ENCODE assay signal across 11 cellular contexts in genomic region chr12:92471551-92471950, GRCh38.
DNase-seq lines count a peak whose midpoint lies in the region; ATAC-seq and TF ChIP-seq lines count a peak whose summit lies in the region.
"Had no signal": no experiment of that assay in that cellular context is flagged by ENCODE, and none has a peak within 500 bp of the region (broad histone marks: within the 10 kb centered on the region; RNA-seq: fewer than 3 reads in every experiment).

No MANE protein-coding gene starts in this region.

- TF ChIP-seq CTCF in OCI-LY7 (conservative IDR thresholded peaks at IDR 0.05; ENCODE audit: low read length) (no peak), mucosa of descending colon (IDR thresholded peaks at IDR 0.05) (no peak)

- ATAC-seq in GM18858 (IDR thresholded peaks at IDR 0.05; ENCODE audit: unreplicated experiment) = peak; percentile 38
- peak; percentile 38 for ATAC-seq in GM21381 (IDR thresholded peaks at IDR 0.05; ENCODE audit: unreplicated experiment)
- peak; percentile 50 for ATAC-seq in HG03066 (IDR thresholded peaks at IDR 0.05; ENCODE audit: low read depth, unreplicated experiment)
- no peak for ATAC-seq in mucosa of descending colon

- peak overlapping the region; percentile 51; the same call in 1 of the 2 replicates for H2AFZ ChIP-seq in OCI-LY7 (ENCODE audit: low read length)

- H3K4me2 ChIP-seq in OCI-LY7 (ENCODE audit: low read length) = peak overlapping the region; percentile 91

- H3K36me3 ChIP-seq in OCI-LY7 (ENCODE audit: insufficient read depth, low read length) (peaks cover 23% of the 10 kb centered on the region), mucosa of descending colon (ENCODE audit: low read depth) (no peaks in the 10 kb centered on the region)

- H3K27ac ChIP-seq in OCI-LY7 (ENCODE audit: low read depth, low read length, poor library complexity, severe bottlenecking) = peak overlapping the region; percentile 98

- H3K9me3 ChIP-seq in OCI-LY7 (ENCODE audit: low read length) (peaks cover 16% of the 10 kb centered on the region; the same call in 1 of the 2 replicates), mucosa of descending colon (no peaks in the 10 kb centered on the region)

- H4K20me1 ChIP-seq in OCI-LY7 (ENCODE audit: insufficient read depth, low read length) = no peaks in the 10 kb centered on the region

- H3K4me3 ChIP-seq in OCI-LY7 (ENCODE audit: low read depth, low read length, poor library complexity, severe bottlenecking) = peak overlapping the region; percentile 70
- H3K4me3 ChIP-seq in mucosa of descending colon = no peak overlapping the region

- H3K9me2 ChIP-seq in OCI-LY7 (ENCODE audit: insufficient read depth, low read length) = no peaks in the 10 kb centered on the region

- H3K4me1 ChIP-seq in OCI-LY7 (ENCODE audit: insufficient read depth, low read length, poor library complexity, severe bottlenecking) (peaks cover 69% of the 10 kb centered on the region), mucosa of descending colon (ENCODE audit: low read depth) (peaks cover 6% of the 10 kb centered on the region)

- POLR2A ChIA-PET in OCI-LY7 (lab: Charles Lee) = no interaction called here

- H3K79me2 ChIP-seq in OCI-LY7 (ENCODE audit: insufficient read depth, low read depth, low read length) = peaks cover 68% of the 10 kb centered on the region

- BruUV-seq in OCI-LY7 (replicated peaks; lab: Mats Ljungman, UMichigan) = no TSS peak

- CTCF ChIA-PET in OCI-LY7 (lab: Charles Lee; ENCODE audit: unreplicated experiment) = no interaction called here

- DNase-seq in OCI-LY7 (ENCODE audit: low spot score) (peak; percentile 85), cortex of kidney (lab: John Stamatoyannopoulos, UW) (no peak), NCI-H748 treated with DMSO at 0.1 percent for 48 hours (lab: John Stamatoyannopoulos, UW) (no peak), mucosa of descending colon (no peak)
- DNase-seq in effector CD8-positive, alpha-beta T cell (lab: John Stamatoyannopoulos, UW) = no peak
- DNase-seq: CD8-positive, alpha-beta memory T cell; NCI-H1436; T-helper 2 cell had no signal

- intact Hi-C loops in OCI-LY7 (cut with micrococcal nuclease; ENCODE audit: unreplicated experiment) = loop anchor here (1.0 kb wide), 1 partner anchor 26 kb away; no protein-coding TSS in a partner anchor
- intact Hi-C loops in mucosa of descending colon (cut with DNase I, micrococcal nuclease) = no loop called here
